In genomic region chr21:45443595-45444181, GRCh38 we compare ENCODE assay signal across 15 cellular contexts. TPM values are rescaled to one million over a fixed set of nuclear protein-coding genes. Genes with fewer than 3 reads are reported as not detected.
DNase-seq lines count a peak whose midpoint lies in the region; ATAC-seq, FAIRE-seq and TF ChIP-seq lines count a peak whose summit lies in the region.
"Had no signal": no experiment of that assay in that cellular context is flagged by ENCODE, and none has a peak within 500 bp of the region (broad histone marks: within the 10 kb centered on the region; RNA-seq: fewer than 3 reads in every experiment).

No MANE protein-coding gene starts in this region.

- in situ Hi-C loops in KBM-7 (cut with MboI; ENCODE audit: low pct_unique_long_range_greater_than_20kb, low sequenced_read_pairs), result loop anchor here (25.0 kb wide), 1 partner anchor 306 kb away; no protein-coding TSS in a partner anchor
- in situ Hi-C loops in K562 (cut with MboI), result loop anchor here (10.0 kb wide), 1 partner anchor 489 kb away; no protein-coding TSS in a partner anchor

- POLR2A ChIA-PET in K562 (lab: Yijun Ruan, JAX), result interaction anchor here (0.6 kb wide), 1 partner anchor 341 kb away, joined by 3 read pairs; no protein-coding TSS in a partner anchor

- CTCF ChIA-PET in K562 (lab: Yijun Ruan, JAX; ENCODE audit: low intra/inter-chr PET ratio), result no interaction called here

- WGBS in K562 (ENCODE audit: insufficient coverage, low coverage, missing lambda C conversion rate), result 53% methylated on average over 27 of the region's 27 CpGs

- H2AFZ ChIP-seq in K562 (ENCODE audit: low read depth, low read length), result no peak overlapping the region

- H3K9me3 ChIP-seq in K562 (replicated peaks; ENCODE audit: control insufficient read depth, insufficient read depth, low read depth, low read length), result peaks cover 12% of the 10 kb centered on the region; the same call in 1 of the 2 replicates
- H3K9me3 ChIP-seq in T-helper 17 cell (ENCODE audit: control insufficient read depth, low read length, poor library complexity, severe bottlenecking), result no peaks in the 10 kb centered on the region
- H3K9me3 ChIP-seq: gastrocnemius medialis, pancreas had no signal

- H4K20me1 ChIP-seq in K562 (replicated peaks; ENCODE audit: control insufficient read depth, insufficient read depth, low read length), result peaks cover 14% of the 10 kb centered on the region

- no peak overlapping the region for H3K4me3 Mint-ChIP-seq in T-helper 17 cell
- H3K4me3 Mint-ChIP-seq: activated naive CD4-positive, alpha-beta T cell treated with anti-CD3 and anti-CD28 coated beads for 36 hours had no signal

- H3K4me1 Mint-ChIP-seq in T-helper 17 cell, result peaks cover 8% of the 10 kb centered on the region

- peaks cover 3% of the 10 kb centered on the region for H3K36me3 Mint-ChIP-seq in T-helper 17 cell (ENCODE audit: low read depth)

- peak in 2 of 3 experiments; percentile 26; a peak in 2 of 6 replicates for TF ChIP-seq CTCF in K562 (IDR thresholded peaks at IDR 0.05 in 2 of 3, conservative IDR thresholded peaks at IDR 0.05 in 1 of 3; ENCODE audit: insufficient read depth in 2 of 3, low read depth in 1 of 3, low read length in 3 of 3)

- FAIRE-seq in K562 (lab: Jason Lieb, UNC) (no peak), urothelium cell line (lab: Jason Lieb, UNC) (no peak)
- FAIRE-seq: pancreas had no signal

- peak in 1 of 2 experiments; percentile 38; a peak in 1 of 4 replicates for TF ChIP-seq RAD21 in K562 (CRISPR knock-in tag; conservative IDR thresholded peaks at IDR 0.05 in 1 of 2, IDR thresholded peaks at IDR 0.05 in 1 of 2)

- ATAC-seq in K562 (peak; percentile 34; the same call in 2 of the 3 replicates), T-helper 17 cell (no peak)
- ATAC-seq: gastrocnemius medialis, left lung, pancreas had no signal

- H3K4me2 ChIP-seq in K562 (ENCODE audit: insufficient read depth, low read length), result no peak overlapping the region

- H3K79me2 ChIP-seq in K562 (ENCODE audit: control insufficient read depth, insufficient read depth, low read length), result no peaks in the 10 kb centered on the region

- BruUV-seq in K562 (replicated peaks; lab: Mats Ljungman, UMichigan), result no TSS peak

- H3K27me3 Mint-ChIP-seq in T-helper 17 cell, result peaks cover 35% of the 10 kb centered on the region

- no peak overlapping the region for H3K9ac ChIP-seq in K562 (ENCODE audit: insufficient read depth in 1 of 2, low read depth in 2 of 2, low read length in 2 of 2)

- peak; percentile 37 for DNase-seq in NCI-H82 (lab: John Stamatoyannopoulos, UW)
- DNase-seq in NCI-H82 treated with DMSO at 0.1 percent for 48 hours (lab: John Stamatoyannopoulos, UW; ENCODE audit: unreplicated experiment), result no peak
- peak; percentile 33 for DNase-seq in KBM-7
- peak in 1 of 4 experiments; percentile 30 for DNase-seq in K562 (ENCODE audit: extremely low read depth in 1 of 4, low spot score in 3 of 4)
- DNase-seq in pons (ENCODE audit: low spot score), result peak; percentile 67
- no peak for DNase-seq in middle frontal gyrus (ENCODE audit: extremely low spot score, low spot score)
- DNase-seq in urothelium cell line (ENCODE audit: low spot score), result no peak
- no peak for DNase-seq in T-helper 17 cell
- DNase-seq: activated naive CD4-positive, alpha-beta T cell treated with anti-CD3 and anti-CD28 coated beads for 36 hours; gastrocnemius medialis; NCI-H2029 treated with DMSO at 0.1 percent for 48 hours; stimulated activated CD4-positive, alpha-beta T cell treated with anti-CD3 and anti-CD28 coated beads, Interleukin-4, amount 100 ng/mL, for 24 hours had no signal

- H3K4me3 ChIP-seq in K562, result no peak overlapping the region
- H3K4me3 ChIP-seq: gastrocnemius medialis, left lung, pancreas, SJSA1 had no signal

- no peak for TF ChIP-seq EP300 in K562 (IDR thresholded peaks at IDR 0.05; ENCODE audit: low read length)

- intact Hi-C loops in K562 (cut with micrococcal nuclease), result no loop called here

- no peak overlapping the region for H3K27ac Mint-ChIP-seq in T-helper 17 cell
- H3K27ac Mint-ChIP-seq: activated naive CD4-positive, alpha-beta T cell treated with anti-CD3 and anti-CD28 coated beads for 36 hours had no signal

- no peaks in the 10 kb centered on the region for H3K9me1 ChIP-seq in K562 (ENCODE audit: control insufficient read depth, insufficient read depth, low read length)

- TF ChIP-seq POLR2A in K562 (conservative IDR thresholded peaks at IDR 0.05), result no peak

- peaks cover 0 to 18% of the 10 kb centered on the region in 2 experiments; a peak in 3 of 5 replicates for H3K27me3 ChIP-seq in K562 (ENCODE audit: control insufficient read depth in 2 of 2, insufficient read depth in 2 of 2, low read length in 2 of 2)
- H3K27me3 ChIP-seq: left lung, pancreas, SJSA1 had no signal

- no peaks in the 10 kb centered on the region; the same call in 2 of the 3 replicates for H3K36me3 ChIP-seq in K562 (ENCODE audit: control insufficient read depth, insufficient read depth, low read length)
- H3K36me3 ChIP-seq: gastrocnemius medialis, left lung, pancreas, SJSA1 had no signal

- no peak overlapping the region for H3K27ac ChIP-seq in K562 (ENCODE audit: extremely low read depth, low read depth, low read length)
- H3K27ac ChIP-seq: gastrocnemius medialis, left lung, pancreas, SJSA1 had no signal

- H3K4me1 ChIP-seq in K562 (replicated peaks in 1 of 2; ENCODE audit: control insufficient read depth in 2 of 2, insufficient read depth in 2 of 2, low read length in 2 of 2), result peaks cover 6 to 44% of the 10 kb centered on the region in 2 experiments; a peak in 4 of 5 replicates
- H3K4me1 ChIP-seq: pancreas had no signal

TF ChIP-seq in K562, 482 proteins besides CTCF, POLR2A, EP300 and RAD21:
- TF ChIP-seq FIP1L1 (IDR thresholded peaks at IDR 0.05; ENCODE audit: low read depth, low read length, poor library complexity, severe bottlenecking) (no peak), SFPQ (IDR thresholded peaks at IDR 0.05; ENCODE audit: low read depth, low read length) (no peak), HES1 (IDR thresholded peaks at IDR 0.05; ENCODE audit: low read depth) (no peak), NR3C1 (CRISPR knock-in tag; IDR thresholded peaks at IDR 0.05) (no peak), SREBF1 (IDR thresholded peaks at IDR 0.05; ENCODE audit: borderline replicate concordance, low read depth, low read length) (no peak), ZNF584 (CRISPR knock-in tag; IDR thresholded peaks at IDR 0.05; ENCODE audit: low read depth) (no peak), MCM5 (IDR thresholded peaks at IDR 0.05; ENCODE audit: low read depth) (no peak), ZNF197 (CRISPR knock-in tag; IDR thresholded peaks at IDR 0.05; ENCODE audit: low read depth) (no peak), ZKSCAN1 (IDR thresholded peaks at IDR 0.05; ENCODE audit: low read depth, low read length) (no peak), CCNT2 (IDR thresholded peaks at IDR 0.05; ENCODE audit: borderline replicate concordance, extremely low read depth, insufficient read length, low read depth, low read length) (no peak)
- TF ChIP-seq, protein P1, sequence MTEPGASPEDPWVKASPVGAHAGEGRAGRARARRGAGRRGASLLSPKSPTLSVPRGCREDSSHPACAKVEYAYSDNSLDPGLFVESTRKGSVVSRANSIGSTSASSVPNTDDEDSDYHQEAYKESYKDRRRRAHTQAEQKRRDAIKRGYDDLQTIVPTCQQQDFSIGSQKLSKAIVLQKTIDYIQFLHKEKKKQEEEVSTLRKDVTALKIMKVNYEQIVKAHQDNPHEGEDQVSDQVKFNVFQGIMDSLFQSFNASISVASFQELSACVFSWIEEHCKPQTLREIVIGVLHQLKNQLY (CRISPR knock-in tag; conservative IDR thresholded peaks at IDR 0.05), result no peak

RNA-seq across cellular contexts. Expression of gene COL18A1, which starts 38.7 kb away (rescaled TPM):
- 18.2 and 47.1 TPM in 2 replicates for total RNA-seq in K562 (2011; cell fraction: chromatin; rRNA removed; ENCODE audit: low replicate concordance)
- 42.8 and 53.0 TPM in 2 replicates for total RNA-seq in K562 (2011; cell fraction: nucleolus; rRNA removed)
- 26.1 and 28.1 TPM in 2 replicates for total RNA-seq in K562 (2011; cell fraction: nucleoplasm; rRNA removed)
- total RNA-seq in K562 (2014; rRNA removed), result 12.0 and 16.1 TPM in 2 replicates
- 0.54 and 1.1 TPM in 2 replicates for total RNA-seq in K562 (2014; rRNA removed; fragmentation: Illumina TruSeq; extraction: Trizol)
- total RNA-seq in K562 (2015; rRNA removed; fragmentation: Illumina TruSeq; extraction: Trizol), result 1.6 and 2.3 TPM in 2 replicates
- 16.1 and 16.4 TPM in 2 replicates for total RNA-seq in K562 (2021)
- 4.9 and 16.8 TPM in 2 replicates for polyA plus RNA-seq in K562 (2011; rRNA removed)
- polyA plus RNA-seq in K562 (2011; cell fraction: cytosol; rRNA removed), result 23.2 and 39.2 TPM in 2 replicates
- polyA plus RNA-seq in K562 (2011; cell fraction: nucleus; rRNA removed), result 67.4 and 83.8 TPM in 2 replicates
- polyA plus RNA-seq in K562 (2012), result 6.2 and 11.5 TPM in 2 replicates
- polyA plus RNA-seq in K562 (2014; fragmentation: Illumina TruSeq; extraction: Trizol), result 2.0 and 5.5 TPM in 2 replicates
- under 1 TPM; 0.14 to 0.25 TPM for polyA plus RNA-seq in K562 (2014; fragmentation: Nextera tagmentation; extraction: Ambion mirVana)
- polyA plus RNA-seq in K562 (2014; rRNA removed), result 7.8 and 11.8 TPM in 2 replicates
- 2.9 and 3.3 TPM in 2 replicates for polyA minus RNA-seq in K562 (2011; rRNA and poly(A)+ RNA removed)
- polyA minus RNA-seq in K562 (2011; cell fraction: cytosol; rRNA and poly(A)+ RNA removed), result 11.5 and 49.2 TPM in 2 replicates
- polyA minus RNA-seq in K562 (2011; cell fraction: nucleus; rRNA and poly(A)+ RNA removed), result 11.6 and 22.0 TPM in 2 replicates
- total RNA-seq in T-helper 17 cell, result 10 to 100 TPM in 1 of 2 donors, 1 to 10 TPM in 1; 5.4 to 17.1 TPM

Comparison
In these comparisons a context has a peak if more than half of its experiments do, and no peak if none do; other contexts are left out.
1. DNase-seq: peak in NCI-H82 (single experiment), KBM-7 (single experiment) and pons (single experiment); none in NCI-H82 treated with DMSO at 0.1 percent for 48 hours (single experiment), middle frontal gyrus (single experiment), urothelium cell line (single experiment) and T-helper 17 cell (0 of 3).